ENCODE assay signal across 19 cellular contexts in the genomic region with DNA sequence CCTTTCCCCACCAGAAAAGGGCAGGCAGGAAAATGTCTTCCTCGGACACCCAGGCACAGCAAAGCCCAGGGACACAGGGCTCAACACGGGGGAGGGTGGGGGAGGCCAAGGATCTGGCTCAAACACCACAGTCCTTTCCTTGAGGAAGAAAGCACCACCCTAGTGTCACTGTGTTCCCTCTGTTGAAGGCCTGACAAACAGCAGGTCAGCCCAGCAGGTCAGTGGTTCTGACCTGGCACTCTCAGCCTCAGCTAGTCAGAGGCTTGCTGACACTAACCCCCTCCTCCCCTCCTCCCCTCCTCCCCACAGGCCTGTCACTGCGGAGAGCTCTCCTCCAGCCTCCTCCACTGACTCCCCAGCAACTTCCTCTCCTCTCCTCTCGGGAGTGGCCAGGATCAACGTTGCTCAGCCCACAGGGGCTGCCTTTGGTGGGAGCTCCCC.
A peak's percentile ranks its signal among the peaks of the same experiment; 100 is the strongest.
DNase-seq lines count a peak whose midpoint lies in the region; ATAC-seq, FAIRE-seq and TF ChIP-seq lines count a peak whose summit lies in the region.
"Had no signal": no experiment of that assay in that cellular context is flagged by ENCODE, and none has a peak within 500 bp of the region (broad histone marks: within the 10 kb centered on the region; RNA-seq: fewer than 3 reads in every experiment).

No MANE protein-coding gene starts in this region.

- H3K36me3 ChIP-seq in H1 (ENCODE audit: control insufficient read depth in 2 of 4, insufficient read depth in 4 of 4, low read length in 3 of 4): no peaks in the 10 kb centered on the region; a peak in 1 of 8 replicates
- no peaks in the 10 kb centered on the region for H3K36me3 ChIP-seq in neuronal stem cell (replicated peaks in 1 of 2; ENCODE audit: control insufficient read depth in 2 of 2, insufficient read depth in 2 of 2, low read length in 2 of 2)
- H3K36me3 ChIP-seq: right lobe of liver had no signal

- H3K79me1 ChIP-seq in H9 (ENCODE audit: insufficient read depth, low read depth, low read length, poor library complexity, severe bottlenecking): no peaks in the 10 kb centered on the region
- H3K79me1 ChIP-seq in H1 (ENCODE audit: low read depth, low read length): no peaks in the 10 kb centered on the region
- H3K79me1 ChIP-seq in neuronal stem cell (ENCODE audit: low read depth, low read length): peaks cover 2% of the 10 kb centered on the region

- TF ChIP-seq CTCF in H9 (conservative IDR thresholded peaks at IDR 0.05) (no peak), H1 (IDR thresholded peaks at IDR 0.05; ENCODE audit: control extremely low read depth in 1 of 3, insufficient read depth in 1 of 3, low read depth in 1 of 3, low read length in 3 of 3) (no peak)

- H2AFZ ChIP-seq in H9 (ENCODE audit: low read length) (no peak overlapping the region), H1 (ENCODE audit: low read length) (no peak overlapping the region), neuronal stem cell (ENCODE audit: low read length) (no peak overlapping the region)

- H3K4me1 Mint-ChIP-seq in H9: peaks cover 38 to 41% of the 10 kb centered on the region in 2 experiments

- TF ChIP-seq POLR2A in H1 (IDR thresholded peaks at IDR 0.05; ENCODE audit: control extremely low read depth in 1 of 2, low read depth in 2 of 2, low read length in 2 of 2): no peak

- no peak overlapping the region for H3K27ac Mint-ChIP-seq in H9
- H3K27ac Mint-ChIP-seq: activated naive CD8-positive, alpha-beta T cell; dendritic cell treated with granulocyte-macrophage colony-stimulating factor and Interleukin-4, amounts not matched to agents 40 ng/mL and 50 ng/mL, for 4 days had no signal

- no peaks in the 10 kb centered on the region; the same call in 1 of the 2 replicates for H3K27me3 Mint-ChIP-seq in H9 (ENCODE audit: low read depth)
- H3K27me3 Mint-ChIP-seq: activated naive CD8-positive, alpha-beta T cell had no signal

- DNase-seq in AG20443 (ENCODE audit: low spot score) (peak; percentile 3), H9 (peak; percentile 56), H1 (ENCODE audit: low read depth in 1 of 2, low spot score in 2 of 2) (peak in 1 of 2 experiments; percentile 55), neuronal stem cell (ENCODE audit: low spot score) (no peak), HCEC 1CT (no peak), amygdala (lab: John Stamatoyannopoulos, UW) (no peak)
- DNase-seq in activated CD4-positive, alpha-beta T cell treated with anti-CD3 and anti-CD28 coated beads, Interleukin-2, amount 50 U/mL, for 4 hours: no peak
- DNase-seq: activated T-cell treated with anti-CD3 and anti-CD28 coated beads, Interleukin-2, amount 50 U/mL, for 4 hours; EL; erythroblast; IMR-90; NCI-H2029 treated with DMSO at 0.1 percent for 48 hours; right lobe of liver; SHP77 treated with DMSO at 0.1 percent for 48 hours; stimulated activated CD4-positive, alpha-beta T cell treated with anti-CD3 and anti-CD28 coated beads, Interleukin-1b, Interleukin-23, amount 100 ng/mL, for 48 hours had no signal

- H3K27me3 ChIP-seq in H9 (ENCODE audit: insufficient read depth, low read length) (no peaks in the 10 kb centered on the region), H1 (replicated peaks in 1 of 4; ENCODE audit: control insufficient read depth in 3 of 4, extremely low read depth in 1 of 4, insufficient read depth in 3 of 4, low read length in 3 of 4) (peaks cover 0 to 2% (median 0%) of the 10 kb centered on the region in 4 experiments; a peak in 1 of 7 replicates), neuronal stem cell (ENCODE audit: control insufficient read depth in 3 of 3, insufficient read depth in 3 of 3, low read depth in 1 of 3, low read length in 3 of 3) (peaks cover 0 to 3% (median 0%) of the 10 kb centered on the region in 3 experiments)
- H3K27me3 ChIP-seq: right lobe of liver had no signal

- H3K23ac ChIP-seq in H9 (ENCODE audit: insufficient read length, low read depth, low read length) (no peak overlapping the region), H1 (ENCODE audit: insufficient read length) (no peak overlapping the region), neuronal stem cell (ENCODE audit: low read depth, low read length, poor library complexity) (no peak overlapping the region)

- H4K91ac ChIP-seq in H9 (ENCODE audit: insufficient read length, low read depth, low read length) (no peak overlapping the region), H1 (replicated peaks; ENCODE audit: insufficient read length, low read length) (peak overlapping the region; percentile 45), neuronal stem cell (ENCODE audit: low read depth, low read length, poor library complexity) (no peak overlapping the region)

- H2BK5ac ChIP-seq in H9 (ENCODE audit: insufficient read length, low read length) (no peak overlapping the region), H1 (ENCODE audit: low read depth, low read length) (peak overlapping the region; percentile 84; the same call in 1 of the 2 replicates), neuronal stem cell (ENCODE audit: low read length) (no peak overlapping the region)

- H3K14ac ChIP-seq in H9 (ENCODE audit: insufficient read depth, low read length) (no peak overlapping the region), H1 (ENCODE audit: insufficient read length) (no peak overlapping the region), neuronal stem cell (ENCODE audit: low read length) (no peak overlapping the region)

- H3K9me3 ChIP-seq in H9 (ENCODE audit: control insufficient read depth, low read depth, low read length) (no peaks in the 10 kb centered on the region), H1 (ENCODE audit: insufficient read depth in 2 of 2, low read depth in 1 of 2, low read length in 1 of 2) (no peaks in the 10 kb centered on the region), neuronal stem cell (replicated peaks in 1 of 2; ENCODE audit: control insufficient read depth in 2 of 2, insufficient read depth in 1 of 2, low read depth in 1 of 2, low read length in 2 of 2) (peaks cover 0 to 8% of the 10 kb centered on the region in 2 donors)
- H3K9me3 ChIP-seq: right lobe of liver had no signal

- H3K4me2 ChIP-seq in H9 (ENCODE audit: insufficient read depth, insufficient read length, low read length) (no peak overlapping the region), H1 (ENCODE audit: insufficient read depth in 1 of 2, low read depth in 2 of 2, low read length in 2 of 2) (peak overlapping the region; percentile 18; a peak in 1 of 4 replicates), neuronal stem cell (ENCODE audit: insufficient read depth, low read length, poor library complexity, severe bottlenecking) (no peak overlapping the region)

- H3K18ac ChIP-seq in H9 (ENCODE audit: insufficient read length, low read depth, low read length): no peak overlapping the region
- H3K18ac ChIP-seq in H1 (ENCODE audit: extremely low read depth, low read length): peak overlapping the region; percentile 79
- H3K18ac ChIP-seq in neuronal stem cell (ENCODE audit: low read length): peak overlapping the region; percentile 11

- no peaks in the 10 kb centered on the region for H4K20me1 ChIP-seq in H9 (ENCODE audit: control insufficient read depth, insufficient read depth, insufficient read length)
- H4K20me1 ChIP-seq in H1 (replicated peaks in 1 of 2; ENCODE audit: control insufficient read depth in 1 of 2, insufficient read depth in 2 of 2, low read length in 2 of 2): peaks cover 0 to 8% of the 10 kb centered on the region in 2 experiments

- H2BK20ac ChIP-seq in H9 (ENCODE audit: low read depth, low read length, poor library complexity, severe bottlenecking) (no peak overlapping the region), H1 (ENCODE audit: low read length) (peak overlapping the region; percentile 84)

- H4K8ac ChIP-seq in H9 (replicated peaks; ENCODE audit: insufficient read length, low read depth, low read length): no peak overlapping the region
- H4K8ac ChIP-seq in H1 (ENCODE audit: extremely low read depth, insufficient read depth, low read length): no peak overlapping the region
- no peak overlapping the region for H4K8ac ChIP-seq in neuronal stem cell (ENCODE audit: low read depth, low read length)

- no peak overlapping the region for H4K5ac ChIP-seq in H9 (ENCODE audit: insufficient read length, low read depth, low read length)
- H4K5ac ChIP-seq in H1 (ENCODE audit: insufficient read length, low read depth, low read length): no peak overlapping the region

- H2BK120ac ChIP-seq in H9 (ENCODE audit: low read depth, low read length, poor library complexity, severe bottlenecking) (no peak overlapping the region), H1 (replicated peaks; ENCODE audit: low read depth, low read length) (peak overlapping the region; percentile 3), neuronal stem cell (ENCODE audit: low read depth, low read length) (no peak overlapping the region)

- H3K4me1 ChIP-seq in H9 (ENCODE audit: insufficient read depth, low read length) (peaks cover 9% of the 10 kb centered on the region; the same call in 1 of the 2 replicates), H1 (replicated peaks in 1 of 4; ENCODE audit: control insufficient read depth in 3 of 4, insufficient read depth in 4 of 4, low read length in 3 of 4) (peaks cover 9 to 43% (median 32%) of the 10 kb centered on the region in 4 experiments), neuronal stem cell (ENCODE audit: control insufficient read depth in 2 of 2, insufficient read depth in 1 of 2, low read depth in 1 of 2, low read length in 2 of 2) (peaks cover 0 to 29% of the 10 kb centered on the region in 2 donors)
- H3K4me1 ChIP-seq: right lobe of liver had no signal

- no CpG with 5 or more reads among the region's 5 CpGs for WGBS in H9 (ENCODE audit: extremely low coverage, insufficient read length, low lambda C conversion rate)
- 42% methylated on average over 2 of the region's 5 CpGs; no CpG with 5 or more reads in 1 of the 2 experiments for WGBS in H1 (ENCODE audit: extremely low coverage in 1 of 2, insufficient coverage in 1 of 2, insufficient read length in 1 of 2, insufficient replicate concordance in 2 of 2, low coverage in 1 of 2, low lambda C conversion rate in 2 of 2, missing lambda C conversion rate in 1 of 2), 2 experiments
- WGBS in neuronal stem cell (ENCODE audit: extremely low coverage in 2 of 2, insufficient read length in 2 of 2, insufficient replicate concordance in 1 of 2), 2 donors: no CpG with 5 or more reads among the region's 5 CpGs

- H3K36me3 Mint-ChIP-seq in H9 (ENCODE audit: insufficient read depth in 1 of 3, low read depth in 3 of 3): no peaks in the 10 kb centered on the region
- H3K36me3 Mint-ChIP-seq: activated naive CD8-positive, alpha-beta T cell had no signal

- H3K23me2 ChIP-seq in H9 (ENCODE audit: insufficient read length, low read depth, low read length, poor library complexity, severe bottlenecking) (no peaks in the 10 kb centered on the region), H1 (ENCODE audit: low read depth, low read length) (peaks cover 10% of the 10 kb centered on the region)

- no peak for TF ChIP-seq EP300 in H1 (IDR thresholded peaks at IDR 0.05; ENCODE audit: borderline replicate concordance in 1 of 2, low read depth in 2 of 2, low read length in 2 of 2)

- H3K4me3 ChIP-seq in H1 (ENCODE audit: extremely low read depth in 1 of 4, insufficient read depth in 2 of 4, low read depth in 3 of 4, low read length in 4 of 4) (no peak overlapping the region), neuronal stem cell (ENCODE audit: low read length in 2 of 2) (no peak overlapping the region)
- H3K4me3 ChIP-seq: right lobe of liver had no signal

- H3K9ac ChIP-seq in H9 (ENCODE audit: extremely low read depth, insufficient read length, low read length): no peak overlapping the region
- H3K9ac ChIP-seq in H1 (replicated peaks in 1 of 4; ENCODE audit: extremely low read depth in 1 of 4, low read depth in 3 of 4, low read length in 3 of 4): no peak overlapping the region
- H3K9ac ChIP-seq in neuronal stem cell (ENCODE audit: low read depth, low read length, poor library complexity): no peak overlapping the region

- CTCF ChIA-PET in H1 (lab: Charles Lee; ENCODE audit: partially characterized antibody): interaction anchor here (1.9 to 8.5 kb wide), 3 partner anchors 10 to 238 kb away, joined by 8 to 88 read pairs (median 13); no protein-coding TSS in a partner anchor

- H3K9me3 Mint-ChIP-seq in H9: no peaks in the 10 kb centered on the region; a peak in 1 of 5 replicates
- H3K9me3 Mint-ChIP-seq: activated T-cell treated with anti-CD3 and anti-CD28 coated beads, Interleukin-2, amount 50 U/mL, for 4 hours; dendritic cell treated with granulocyte-macrophage colony-stimulating factor and Interleukin-4, amounts not matched to agents 40 ng/mL and 50 ng/mL, for 4 days; neural crest cell had no signal

- H3K79me2 ChIP-seq in H9 (ENCODE audit: insufficient read depth, low read length) (no peaks in the 10 kb centered on the region), H1 (ENCODE audit: control insufficient read depth in 1 of 2, insufficient read depth in 2 of 2, low read length in 2 of 2) (peaks cover 0 to 4% of the 10 kb centered on the region in 2 experiments; a peak in 2 of 4 replicates)

- no peak overlapping the region for H3K4ac ChIP-seq in H9 (ENCODE audit: low read depth, low read length)
- H3K4ac ChIP-seq in H1 (replicated peaks; ENCODE audit: insufficient read length, low read depth, low read length): no peak overlapping the region
- H3K4ac ChIP-seq in neuronal stem cell (ENCODE audit: low read length): no peak overlapping the region

- TF ChIP-seq RAD21 in H1 (IDR thresholded peaks at IDR 0.05 in 1 of 2, conservative IDR thresholded peaks at IDR 0.05 in 1 of 2; ENCODE audit: low read depth in 2 of 2, low read length in 2 of 2): no peak; a peak in 1 of 4 replicates

- no peak for ATAC-seq in HG03565 (IDR thresholded peaks at IDR 0.05; ENCODE audit: unreplicated experiment)
- ATAC-seq: activated T-cell treated with anti-CD3 and anti-CD28 coated beads, Interleukin-2, amount 50 U/mL, for 4 hours had no signal

- H2BK12ac ChIP-seq in H9 (ENCODE audit: insufficient read length, low read depth, low read length) (no peak overlapping the region), H1 (ENCODE audit: low read depth, low read length) (no peak overlapping the region; the same call in 1 of the 2 replicates), neuronal stem cell (ENCODE audit: low read length) (no peak overlapping the region)

- no peak for FAIRE-seq in H1 (lab: Jason Lieb, UNC)

- H2BK15ac ChIP-seq in H9 (ENCODE audit: low read depth, low read length): no peak overlapping the region
- H2BK15ac ChIP-seq in H1 (ENCODE audit: low read length): no peak overlapping the region; the same call in 1 of the 2 replicates
- no peak overlapping the region for H2BK15ac ChIP-seq in neuronal stem cell (ENCODE audit: low read length)

- H3K4me3 Mint-ChIP-seq in H9: no peak overlapping the region; a peak in 1 of 5 replicates
- H3K4me3 Mint-ChIP-seq: activated naive CD8-positive, alpha-beta T cell; activated T-cell treated with anti-CD3 and anti-CD28 coated beads, Interleukin-2, amount 50 U/mL, for 4 hours; dendritic cell treated with granulocyte-macrophage colony-stimulating factor and Interleukin-4, amounts not matched to agents 40 ng/mL and 50 ng/mL, for 4 days; neural crest cell had no signal

- POLR2A ChIA-PET in H1 (lab: Charles Lee; ENCODE audit: partially characterized antibody): interaction anchor here (0.9 to 2.0 kb wide), 4 partner anchors 9 to 15 kb away, joined by 4 to 6 read pairs (median 5); no protein-coding TSS in a partner anchor

- H3K56ac ChIP-seq in H9 (ENCODE audit: insufficient read length, low read depth, low read length): no peak overlapping the region
- no peak overlapping the region for H3K56ac ChIP-seq in H1 (replicated peaks; ENCODE audit: insufficient read length, low read depth, low read length)

- H2AK5ac ChIP-seq in H9 (ENCODE audit: insufficient read length, low read length) (no peak overlapping the region), H1 (ENCODE audit: low read depth, low read length) (no peak overlapping the region), neuronal stem cell (ENCODE audit: low read depth, low read length) (no peak overlapping the region)

- no peak overlapping the region for H3T11ph ChIP-seq in H9 (ENCODE audit: low read length)

- H3K27ac ChIP-seq in H9 (ENCODE audit: insufficient read length, low read depth, low read length): no peak overlapping the region
- H3K27ac ChIP-seq in H1 (ENCODE audit: low read depth, low read length): no peak overlapping the region
- no peak overlapping the region for H3K27ac ChIP-seq in neuronal stem cell (replicated peaks; ENCODE audit: low read length)
- H3K27ac ChIP-seq: right lobe of liver had no signal

Comparison
In these comparisons a context has a peak if more than half of its experiments do, and no peak if none do; other contexts are left out.
1. DNase-seq: peak in AG20443 (single experiment) and H9 (single experiment); none in neuronal stem cell (single experiment), activated CD4-positive, alpha-beta T cell treated with anti-CD3 and anti-CD28 coated beads, Interleukin-2, amount 50 U/mL, for 4 hours (0 of 2), HCEC 1CT (single experiment) and amygdala (0 of 56).
2. H3K4me2 ChIP-seq: peak in H1 (2 of 2); none in H9 (single experiment) and neuronal stem cell (single experiment).